Comparison of ENCODE assay signal across 11 cellular contexts in the genomic region with DNA sequence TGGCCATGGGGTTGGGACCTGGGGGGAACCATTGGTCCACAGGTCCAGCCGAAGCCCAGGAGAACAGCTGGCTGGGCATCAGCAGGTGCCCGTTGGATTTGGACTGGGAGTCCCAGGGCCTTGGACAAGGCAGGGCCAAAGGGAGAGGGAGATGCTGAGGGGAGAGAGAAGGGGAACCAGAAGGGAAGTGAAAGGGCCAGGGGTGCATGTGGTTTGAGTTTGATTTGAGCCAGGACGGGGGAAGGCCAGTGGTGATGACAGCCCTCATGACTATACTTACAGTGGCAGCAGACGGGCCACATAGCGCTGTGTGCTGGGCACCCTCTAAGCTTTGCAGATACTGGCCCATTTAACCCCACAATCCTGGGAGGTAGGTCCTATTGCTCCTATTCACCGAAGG. TPM values are rescaled to one million over a fixed set of nuclear protein-coding genes. Genes with fewer than 3 reads are reported as not detected.
A peak's percentile ranks its signal among the peaks of the same experiment; 100 is the strongest.
DNase-seq lines count a peak whose midpoint lies in the region; ATAC-seq lines count a peak whose summit lies in the region.
"Had no signal": no experiment of that assay in that cellular context is flagged by ENCODE, and none has a peak within 500 bp of the region (broad histone marks: within the 10 kb centered on the region; RNA-seq: fewer than 3 reads in every experiment).

No MANE protein-coding gene starts in this region.

- H3K27ac Mint-ChIP-seq in naive B cell = peak overlapping the region in 2 of 6 donors; percentile 73 to 86

- H3K27me3 Mint-ChIP-seq in naive B cell = peaks cover 4 to 49% (median 31%) of the 10 kb centered on the region in 3 donors

- peaks cover 21 to 41% (median 32%) of the 10 kb centered on the region in 3 donors for H3K4me1 Mint-ChIP-seq in naive B cell

- H3K9me3 Mint-ChIP-seq in naive B cell = peaks cover 0 to 3% (median 0%) of the 10 kb centered on the region in 7 donors

- ATAC-seq in GM18502 (IDR thresholded peaks at IDR 0.05; ENCODE audit: poor library complexity, unreplicated experiment) = peak; percentile 32
- ATAC-seq in HG02571 (IDR thresholded peaks at IDR 0.05; ENCODE audit: unreplicated experiment) = peak; percentile 57
- peak; percentile 62 to 63 for ATAC-seq in naive B cell (ENCODE audit: low read depth in 2 of 2)

- DNase-seq in NOMO-1 treated with DMSO at 0.1 percent for 48 hours (lab: John Stamatoyannopoulos, UW; ENCODE audit: unreplicated experiment) (peak; percentile 91), naive B cell (peak; percentile 40), NCI-H748 treated with DMSO at 0.1 percent for 48 hours (lab: John Stamatoyannopoulos, UW) (no peak), globus pallidus (ENCODE audit: low spot score) (no peak)
- DNase-seq in stimulated activated naive CD4-positive, alpha-beta T cell treated with Interleukin-2 at 50 U/mL for 16 hours (lab: John Stamatoyannopoulos, UW) = no peak
- DNase-seq in central memory CD4-positive, alpha-beta T cell = no peak
- DNase-seq: DMS79 treated with DMSO at 0.1 percent for 48 hours, NCI-H1436 had no signal

- no peaks in the 10 kb centered on the region for H3K36me3 Mint-ChIP-seq in naive B cell

- peak overlapping the region in 7 of 8 donors; percentile 22 to 78 (median 61) for H3K4me3 Mint-ChIP-seq in naive B cell

RNA-seq across cellular contexts. Expression of a gene that starts 18.8 kb away (rescaled TPM):
- under 1 TPM in 2 of 6 donors, not detected in 4; 0.04 to 0.52 TPM for polyA plus RNA-seq in naive B cell (ENCODE audit: low read depth in 6 of 6)

RNA-seq across cellular contexts. Expression of a gene that starts 25.4 kb away (rescaled TPM):
- 100 to 1,000 TPM in 4 of 6 donors, 10 to 100 TPM in 2; 55.1 to 183 (median 124) TPM for polyA plus RNA-seq in naive B cell (ENCODE audit: low read depth in 6 of 6)

RNA-seq across cellular contexts. Expression of a gene that starts 35.4 kb away (rescaled TPM):
- polyA plus RNA-seq in naive B cell (ENCODE audit: low read depth in 6 of 6) = not detected
- polyA plus RNA-seq: cardiac muscle cell had no signal

RNA-seq across cellular contexts. Expression of a gene that starts 38.8 kb away (rescaled TPM):
- under 1 TPM in 2 of 6 donors, not detected in 4; 0.45 to 0.64 TPM for polyA plus RNA-seq in naive B cell (ENCODE audit: low read depth in 6 of 6)

RNA-seq across cellular contexts. Expression of a gene that starts 56.8 kb away (rescaled TPM):
- polyA plus RNA-seq in naive B cell (ENCODE audit: low read depth in 6 of 6) = not detected

Comparison
In these comparisons a context has a peak if more than half of its experiments do, and no peak if none do; other contexts are left out.
1. DNase-seq: peak in NOMO-1 treated with DMSO at 0.1 percent for 48 hours (single experiment) and naive B cell (single experiment); none in NCI-H748 treated with DMSO at 0.1 percent for 48 hours (single experiment), stimulated activated naive CD4-positive, alpha-beta T cell treated with Interleukin-2 at 50 U/mL for 16 hours (single experiment), central memory CD4-positive, alpha-beta T cell (single experiment) and globus pallidus (single experiment).
2. Peak in every context shown above with its lines, with median percentiles within 50 percentile points of each other: ATAC-seq.